ENCODE assay signal across 9 cellular contexts in the genomic region with DNA sequence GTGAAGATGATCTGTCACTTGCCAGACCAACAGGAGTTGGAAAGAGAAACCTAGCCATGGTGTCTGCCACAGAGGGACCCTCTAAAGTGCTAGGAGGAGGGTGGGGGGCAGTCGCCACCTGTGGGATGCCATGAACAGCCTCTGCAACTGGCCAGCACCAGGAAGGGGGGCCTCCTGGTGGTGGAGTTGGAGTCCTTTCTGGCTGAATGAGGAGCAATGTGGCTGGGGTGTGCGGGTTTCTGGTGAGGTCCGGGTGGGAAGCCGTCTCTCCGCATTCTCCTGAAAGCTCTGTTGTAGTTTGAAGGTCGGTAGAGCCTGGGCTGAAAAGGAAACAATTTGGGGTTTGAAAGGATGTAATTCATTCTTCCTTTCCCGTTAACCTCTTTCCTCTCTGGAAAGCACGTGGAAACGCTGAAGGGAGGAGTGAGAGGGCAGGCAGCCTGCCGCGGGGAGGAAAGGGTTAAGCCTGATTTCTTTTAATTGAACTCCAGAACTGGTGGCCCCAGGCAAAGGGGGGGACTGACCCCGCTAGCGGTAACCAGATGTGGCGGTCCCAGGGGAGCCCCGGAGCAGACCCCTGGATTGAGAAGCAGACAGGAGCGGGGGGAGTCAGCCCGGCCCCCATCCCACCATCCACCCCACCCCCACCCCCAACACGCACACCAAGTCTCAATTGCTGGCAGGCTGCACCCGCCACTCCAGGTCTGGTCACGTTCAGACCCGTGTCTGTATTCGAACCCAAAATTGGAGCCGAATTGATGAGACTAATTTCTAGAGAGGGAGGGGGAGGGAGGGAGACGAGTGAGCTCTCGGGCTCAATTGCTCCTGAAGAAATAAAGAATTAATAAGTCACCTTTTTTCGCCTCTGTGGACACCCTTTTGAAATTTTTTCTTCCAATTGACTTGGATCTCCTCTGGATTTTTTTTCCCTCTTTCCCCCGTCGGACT. TPM values are rescaled to one million over a fixed set of nuclear protein-coding genes. Genes with fewer than 3 reads are reported as not detected.
DNase-seq lines count a peak whose midpoint lies in the region; ATAC-seq and TF ChIP-seq lines count a peak whose summit lies in the region.
"Had no signal": no experiment of that assay in that cellular context is flagged by ENCODE, and none has a peak within 500 bp of the region (broad histone marks: within the 10 kb centered on the region; RNA-seq: fewer than 3 reads in every experiment).

No MANE protein-coding gene starts in this region.

- TF ChIP-seq POLR2A in esophagus squamous epithelium (IDR thresholded peaks at IDR 0.05), result no peak

- H3K27me3 ChIP-seq in OCI-LY1 (ENCODE audit: insufficient read depth, low read length) (peaks cover 12% of the 10 kb centered on the region; the same call in 1 of the 2 replicates), esophagus squamous epithelium (peaks cover under 1 to 100% (median 24%) of the 10 kb centered on the region in 4 donors), parathyroid adenoma (ENCODE audit: control insufficient read depth, insufficient read depth, low read length) (no peaks in the 10 kb centered on the region)

- H3K27ac ChIP-seq in OCI-LY1 (ENCODE audit: low read depth, low read length, poor library complexity, severe bottlenecking) (no peak overlapping the region), esophagus squamous epithelium (peak overlapping the region; percentile 76 to 92 (median 86)), parathyroid adenoma (peak overlapping the region; percentile 67), substantia nigra (ENCODE audit: low read depth, low read length, poor library complexity, severe bottlenecking) (no peak overlapping the region)

- H3K9ac ChIP-seq in ES-I3 (ENCODE audit: low read depth, low read length) (peak overlapping the region; percentile 65; the same call in 1 of the 2 replicates), OCI-LY1 (ENCODE audit: low read length) (peak overlapping the region; percentile 89; the same call in 1 of the 2 replicates), parathyroid adenoma (no peak overlapping the region)

- H3F3A ChIP-seq in OCI-LY1 (ENCODE audit: insufficient read depth, low read length), result no peaks in the 10 kb centered on the region

- no peaks in the 10 kb centered on the region for H3K36me3 ChIP-seq in ES-I3 (ENCODE audit: insufficient read depth, low read length)
- no peaks in the 10 kb centered on the region; the same call in 1 of the 2 replicates for H3K36me3 ChIP-seq in OCI-LY1 (ENCODE audit: insufficient read depth, low read length)
- H3K36me3 ChIP-seq in esophagus squamous epithelium, result no peaks in the 10 kb centered on the region
- H3K36me3 ChIP-seq in parathyroid adenoma (ENCODE audit: control insufficient read depth, insufficient read depth, low read length), result no peaks in the 10 kb centered on the region
- H3K36me3 ChIP-seq: HAP-1 had no signal

- H3K4me2 ChIP-seq in OCI-LY1 (ENCODE audit: low read length) (peak overlapping the region; percentile 85), parathyroid adenoma (ENCODE audit: low read length) (peak overlapping the region; percentile 85)

- 12 to 24% methylated on average over 16 to 23 of the region's 28 CpGs for WGBS in esophagus squamous epithelium, 2 donors

- no peaks in the 10 kb centered on the region for H3K9me2 ChIP-seq in OCI-LY1 (ENCODE audit: low read depth, low read length)

- intact Hi-C loops in esophagus squamous epithelium (cut with DNase I), result no loop called here

- H3K4me3 ChIP-seq in OCI-LY1 (ENCODE audit: low read depth, low read length, poor library complexity, severe bottlenecking), result peak overlapping the region; percentile 98
- H3K4me3 ChIP-seq in esophagus squamous epithelium, result peak overlapping the region; percentile 34 to 74 (median 56)
- H3K4me3 ChIP-seq in parathyroid adenoma (ENCODE audit: low read depth, low read length), result peak overlapping the region; percentile 68

- H3K4me1 ChIP-seq in ES-I3 (ENCODE audit: insufficient read depth, low read length) (peaks cover 18% of the 10 kb centered on the region; the same call in 1 of the 2 replicates), OCI-LY1 (ENCODE audit: insufficient read depth, low read length, severe bottlenecking) (peaks cover 45% of the 10 kb centered on the region), esophagus squamous epithelium (peaks cover 30 to 74% (median 32%) of the 10 kb centered on the region in 3 donors), parathyroid adenoma (no peaks in the 10 kb centered on the region)
- H3K4me1 ChIP-seq: HAP-1 had no signal

- H2AFZ ChIP-seq in OCI-LY1 (ENCODE audit: low read length) (no peak overlapping the region), parathyroid adenoma (no peak overlapping the region)

- no peaks in the 10 kb centered on the region for H4K20me1 ChIP-seq in OCI-LY1 (ENCODE audit: insufficient read depth, low read length)

- DNase-seq in esophagus squamous epithelium (lab: John Stamatoyannopoulos, UW) (no peak), glomerular visceral epithelial cell (ENCODE audit: extremely low spot score) (no peak), substantia nigra (lab: John Stamatoyannopoulos, UW) (no peak), NCI-H2081 (lab: John Stamatoyannopoulos, UW) (no peak)

- ATAC-seq in HG03439 (IDR thresholded peaks at IDR 0.05; ENCODE audit: unreplicated experiment), result no peak

- H3K9me3 ChIP-seq in ES-I3 (ENCODE audit: control insufficient read depth, insufficient read depth, low read length) (no peaks in the 10 kb centered on the region), OCI-LY1 (ENCODE audit: low read length) (no peaks in the 10 kb centered on the region), esophagus squamous epithelium (no peaks in the 10 kb centered on the region), parathyroid adenoma (ENCODE audit: control insufficient read depth, low read length) (no peaks in the 10 kb centered on the region)
- H3K9me3 ChIP-seq: HAP-1 had no signal

- peaks cover 26% of the 10 kb centered on the region for H3K79me2 ChIP-seq in OCI-LY1 (ENCODE audit: insufficient read depth, low read length)
- H3K79me2 ChIP-seq in parathyroid adenoma, result no peaks in the 10 kb centered on the region

- TF ChIP-seq CTCF in OCI-LY1 (IDR thresholded peaks at IDR 0.05; ENCODE audit: low read length) (peak; percentile 23; the same call in 1 of the 2 replicates), esophagus squamous epithelium (IDR thresholded peaks at IDR 0.05) (peak in 1 of 6 experiments; percentile 15), parathyroid adenoma (IDR thresholded peaks at IDR 0.05) (no peak)

RNA-seq across cellular contexts. Expression of a gene that starts 1.8 kb away (rescaled TPM):
- total RNA-seq in esophagus squamous epithelium, result 10 to 100 TPM in 2 of 4 donors, 1 to 10 TPM in 2; 1.5 to 24.6 (median 7.4) TPM

Comparison
In these comparisons a context has a peak if more than half of its experiments do, and no peak if none do; other contexts are left out.
1. H3K27ac ChIP-seq: peak in esophagus squamous epithelium (4 of 4) and parathyroid adenoma (single experiment); none in OCI-LY1 (single experiment) and substantia nigra (single experiment).
2. Peak in every context shown above with its lines, with median percentiles within 50 percentile points of each other: H3K4me3 ChIP-seq.